In genomic region chr5:61419141-61419540, GRCh38 we compare ENCODE assay signal across 16 cellular contexts.
DNase-seq lines count a peak whose midpoint lies in the region; ATAC-seq and TF ChIP-seq lines count a peak whose summit lies in the region.
"Had no signal": no experiment of that assay in that cellular context is flagged by ENCODE, and none has a peak within 500 bp of the region (broad histone marks: within the 10 kb centered on the region; RNA-seq: fewer than 3 reads in every experiment).

No MANE protein-coding gene starts in this region.

- peaks cover 5% of the 10 kb centered on the region for H3K9me3 Mint-ChIP-seq in stimulated activated effector memory CD8-positive, alpha-beta T cell treated with anti-CD3 and anti-CD28 coated beads, Interleukin-12 subunit alpha, Interleukin-12 subunit beta, amount 100 ng/mL, for 72 hours

- ATAC-seq in activated CD4-positive, CD25-positive, alpha-beta regulatory T cell treated with anti-CD3 and anti-CD28 coated beads, Interleukin-2, amount 50 U/mL, for 24 hours = peak; percentile 15 to 48
- ATAC-seq in SK-N-SH treated with all-trans-retinoic acid at 6 μM for 48 hours = no peak
- ATAC-seq in stimulated activated effector memory CD8-positive, alpha-beta T cell treated with anti-CD3 and anti-CD28 coated beads, Interleukin-12 subunit alpha, Interleukin-12 subunit beta, amount 100 ng/mL, for 72 hours = peak; percentile 59
- no peak for ATAC-seq in GM19328 (IDR thresholded peaks at IDR 0.05; ENCODE audit: unreplicated experiment)
- ATAC-seq in HG02884 (IDR thresholded peaks at IDR 0.05; ENCODE audit: unreplicated experiment) = no peak
- ATAC-seq: A549; CD8-positive, alpha-beta T cell had no signal

- no peak overlapping the region for H3K27ac Mint-ChIP-seq in stimulated activated effector memory CD8-positive, alpha-beta T cell treated with anti-CD3 and anti-CD28 coated beads, Interleukin-12 subunit alpha, Interleukin-12 subunit beta, amount 100 ng/mL, for 72 hours
- H3K27ac Mint-ChIP-seq: B cell; CD4-positive, alpha-beta T cell; CD8-positive, alpha-beta T cell had no signal

- H3K36me3 Mint-ChIP-seq in stimulated activated effector memory CD8-positive, alpha-beta T cell treated with anti-CD3 and anti-CD28 coated beads, Interleukin-12 subunit alpha, Interleukin-12 subunit beta, amount 100 ng/mL, for 72 hours = peaks cover 6% of the 10 kb centered on the region

- H3K4me1 Mint-ChIP-seq in stimulated activated effector memory CD8-positive, alpha-beta T cell treated with anti-CD3 and anti-CD28 coated beads, Interleukin-12 subunit alpha, Interleukin-12 subunit beta, amount 100 ng/mL, for 72 hours = peaks cover 65% of the 10 kb centered on the region

- H3K4me3 Mint-ChIP-seq in stimulated activated effector memory CD8-positive, alpha-beta T cell treated with anti-CD3 and anti-CD28 coated beads, Interleukin-12 subunit alpha, Interleukin-12 subunit beta, amount 100 ng/mL, for 72 hours = no peak overlapping the region
- H3K4me3 Mint-ChIP-seq: B cell; CD4-positive, alpha-beta T cell; CD8-positive, alpha-beta T cell had no signal

- DNase-seq in activated CD4-positive, CD25-positive, alpha-beta regulatory T cell (lab: John Stamatoyannopoulos, UW) = no peak
- DNase-seq in SK-N-DZ (ENCODE audit: low spot score) = peak; percentile 31
- DNase-seq in stimulated activated effector memory CD8-positive, alpha-beta T cell treated with anti-CD3 and anti-CD28 coated beads, Interleukin-12 subunit alpha, Interleukin-12 subunit beta, amount 100 ng/mL, for 72 hours (ENCODE audit: low spot score in 2 of 2) = no peak
- DNase-seq: AML-193; Caco-2; Calu3; CD4-positive, alpha-beta T cell; CD8-positive, alpha-beta T cell; DMS79 treated with DMSO at 0.1 percent for 48 hours; GF-D8 had no signal

TF ChIP-seq in SK-N-SH treated with all-trans-retinoic acid at 6 μM for 48 hours, 23 proteins besides CTCF, POLR2A, EP300 and RAD21:
- TF ChIP-seq ISL1 (CRISPR knock-in tag; IDR thresholded peaks at IDR 0.05) = 0 out of 2 replicates have a peak, but pooled peaks have one; percentile 25
- no peak for TF ChIP-seq ZNF70 (CRISPR knock-in tag; IDR thresholded peaks at IDR 0.05)

Comparison
In these comparisons a context has a peak if more than half of its experiments do, and no peak if none do; other contexts are left out.
1. ATAC-seq: peak in activated CD4-positive, CD25-positive, alpha-beta regulatory T cell treated with anti-CD3 and anti-CD28 coated beads, Interleukin-2, amount 50 U/mL, for 24 hours (2 of 2) and stimulated activated effector memory CD8-positive, alpha-beta T cell treated with anti-CD3 and anti-CD28 coated beads, Interleukin-12 subunit alpha, Interleukin-12 subunit beta, amount 100 ng/mL, for 72 hours (single experiment); none in SK-N-SH treated with all-trans-retinoic acid at 6 μM for 48 hours (single experiment), GM19328 (single experiment) and HG02884 (single experiment).